22 cellular contexts compared by ENCODE assay signal in genomic region chr3:147744967-147745366, GRCh38.
"Had no signal": no experiment of that assay in that cellular context is flagged by ENCODE, and none has a peak within 500 bp of the region (broad histone marks: within the 10 kb centered on the region; RNA-seq: fewer than 3 reads in every experiment).

No MANE protein-coding gene starts in this region.

- DNase-seq: KBM-7, MG63, NCI-H1092, NCI-H1105 treated with DMSO at 0.1 percent for 48 hours, NCI-H1417 treated with DMSO at 0.1 percent for 48 hours, NCI-H146, NCI-H1694 treated with DMSO at 0.1 percent for 48 hours, NCI-H1930, NCI-H2081 treated with DMSO at 0.1 percent for 48 hours, NCI-H2171, NCI-H226, NCI-H446, NCI-H510A, NCI-H524 treated with DMSO at 0.1 percent for 48 hours, NCI-H69, NCI-H774, PC-3, SIG-M5 had no signal

- H3K36me3 ChIP-seq: MG63, SJSA1 had no signal

- H3K4me3 ChIP-seq: MG63, SJSA1, SK-N-MC had no signal

- H3K27ac ChIP-seq: RWPE1, SJSA1, SK-N-MC had no signal

- H3K27me3 ChIP-seq: MG63, SJSA1 had no signal

- H3K4me1 ChIP-seq: SJSA1 had no signal

- H3K9me3 ChIP-seq: MG63, SJSA1 had no signal

- ATAC-seq: Panc1, PC-3 had no signal
